In genomic region chr1:218304281-218305039, GRCh38 we compare ENCODE assay signal across 8 cellular contexts. TPM values are rescaled to one million over a fixed set of nuclear protein-coding genes. Genes with fewer than 3 reads are reported as not detected.
DNase-seq lines count a peak whose midpoint lies in the region; ATAC-seq and TF ChIP-seq lines count a peak whose summit lies in the region.
"Had no signal": no experiment of that assay in that cellular context is flagged by ENCODE, and none has a peak within 500 bp of the region (broad histone marks: within the 10 kb centered on the region; RNA-seq: fewer than 3 reads in every experiment).

No MANE protein-coding gene starts in this region.

- no peaks in the 10 kb centered on the region for H3K27me3 ChIP-seq in GM23338 (ENCODE audit: insufficient read depth)
- H3K27me3 ChIP-seq in neural progenitor cell, result no peaks in the 10 kb centered on the region
- H3K27me3 ChIP-seq in tibial nerve, result no peaks in the 10 kb centered on the region
- H3K27me3 ChIP-seq: gastrocnemius medialis had no signal

- TF ChIP-seq EP300 in tibial nerve (IDR thresholded peaks at IDR 0.05), result no peak

- H3K4me2 ChIP-seq in GM23338, result no peak overlapping the region
- peak overlapping the region; percentile 33 for H3K4me2 ChIP-seq in neural progenitor cell

- no peak overlapping the region for H2AFZ ChIP-seq in GM23338
- H2AFZ ChIP-seq in neural progenitor cell (replicated peaks), result no peak overlapping the region

- H3K4me1 Mint-ChIP-seq in GM23338 (peaks cover 58% of the 10 kb centered on the region), neural progenitor cell (no peaks in the 10 kb centered on the region)
- peaks cover 11% of the 10 kb centered on the region for H3K4me1 Mint-ChIP-seq in activated naive CD8-positive, alpha-beta T cell treated with anti-CD3 and anti-CD28 coated beads, Interleukin-2, amount 50 U/mL, for 24 hours

- TF ChIP-seq CTCF in GM23338 (conservative IDR thresholded peaks at IDR 0.05; ENCODE audit: low read depth in 2 of 2) (no peak), neural progenitor cell (IDR thresholded peaks at IDR 0.05) (no peak), tibial nerve (IDR thresholded peaks at IDR 0.05) (no peak)

- H3K36me3 Mint-ChIP-seq in GM23338 (ENCODE audit: low read depth), result peaks cover 35% of the 10 kb centered on the region
- peaks cover 37% of the 10 kb centered on the region for H3K36me3 Mint-ChIP-seq in activated naive CD8-positive, alpha-beta T cell treated with anti-CD3 and anti-CD28 coated beads, Interleukin-2, amount 50 U/mL, for 24 hours (ENCODE audit: low read depth)
- H3K36me3 Mint-ChIP-seq in neural progenitor cell, result peaks cover 5% of the 10 kb centered on the region

- 61 to 62% methylated on average over 8 of the region's 8 CpGs for WGBS in tibial nerve, 2 donors

- no peaks in the 10 kb centered on the region for H3K9me3 ChIP-seq in neural progenitor cell (ENCODE audit: low read depth)
- no peaks in the 10 kb centered on the region for H3K9me3 ChIP-seq in tibial nerve
- H3K9me3 ChIP-seq: gastrocnemius medialis had no signal

- H3K9me2 ChIP-seq in GM23338 (ENCODE audit: insufficient read depth), result no peaks in the 10 kb centered on the region

- no peak overlapping the region for H3K9ac ChIP-seq in neural progenitor cell

- H3K79me2 ChIP-seq in GM23338 (replicated peaks; ENCODE audit: insufficient read depth), result peaks cover 55% of the 10 kb centered on the region
- peaks cover 36% of the 10 kb centered on the region for H3K79me2 ChIP-seq in neural progenitor cell (ENCODE audit: low read depth)

- H3K9me3 Mint-ChIP-seq in GM23338 (no peaks in the 10 kb centered on the region), neural progenitor cell (no peaks in the 10 kb centered on the region)
- H3K9me3 Mint-ChIP-seq in activated naive CD8-positive, alpha-beta T cell treated with anti-CD3 and anti-CD28 coated beads, Interleukin-2, amount 50 U/mL, for 24 hours, result no peaks in the 10 kb centered on the region

- peak overlapping the region; percentile 53; the same call in 1 of the 2 replicates for H3K27ac Mint-ChIP-seq in GM23338
- H3K27ac Mint-ChIP-seq in activated naive CD8-positive, alpha-beta T cell treated with anti-CD3 and anti-CD28 coated beads, Interleukin-2, amount 50 U/mL, for 24 hours, result no peak overlapping the region
- H3K27ac Mint-ChIP-seq in neural progenitor cell, result no peak overlapping the region

- ATAC-seq in GM23338, result peak; percentile 69
- ATAC-seq in activated naive CD8-positive, alpha-beta T cell treated with anti-CD3 and anti-CD28 coated beads, Interleukin-2, amount 50 U/mL, for 24 hours, result peak; percentile 43
- ATAC-seq: gastrocnemius medialis had no signal

- H3K4me3 ChIP-seq in GM23338 (no peak overlapping the region), neural progenitor cell (no peak overlapping the region), tibial nerve (no peak overlapping the region)
- H3K4me3 ChIP-seq: gastrocnemius medialis had no signal

- H3F3A ChIP-seq in GM23338 (replicated peaks; ENCODE audit: low read depth) (no peaks in the 10 kb centered on the region; the same call in 1 of the 2 replicates), neural progenitor cell (ENCODE audit: low read depth) (peaks cover 30% of the 10 kb centered on the region)

- H4K20me1 ChIP-seq in GM23338 (replicated peaks; ENCODE audit: insufficient read depth) (no peaks in the 10 kb centered on the region), neural progenitor cell (ENCODE audit: low read depth) (no peaks in the 10 kb centered on the region)

- no peak for TF ChIP-seq POLR2A in tibial nerve (IDR thresholded peaks at IDR 0.05)

- H3K27me3 Mint-ChIP-seq in GM23338 (ENCODE audit: insufficient read depth, low read depth, poor library complexity) (no peaks in the 10 kb centered on the region), neural progenitor cell (ENCODE audit: insufficient read depth, low read depth) (no peaks in the 10 kb centered on the region)
- H3K27me3 Mint-ChIP-seq in activated naive CD8-positive, alpha-beta T cell treated with anti-CD3 and anti-CD28 coated beads, Interleukin-2, amount 50 U/mL, for 24 hours, result no peaks in the 10 kb centered on the region

- H3K4me3 Mint-ChIP-seq in GM23338, result no peak overlapping the region
- H3K4me3 Mint-ChIP-seq in activated naive CD8-positive, alpha-beta T cell treated with anti-CD3 and anti-CD28 coated beads, Interleukin-2, amount 50 U/mL, for 24 hours, result no peak overlapping the region
- no peak overlapping the region for H3K4me3 Mint-ChIP-seq in neural progenitor cell

- H3K36me3 ChIP-seq in GM23338 (ENCODE audit: insufficient read depth) (peaks cover 11% of the 10 kb centered on the region; the same call in 1 of the 2 replicates), neural progenitor cell (no peaks in the 10 kb centered on the region), tibial nerve (peaks cover 0 to 42% (median 0%) of the 10 kb centered on the region in 3 donors)

- H3K4me1 ChIP-seq in GM23338 (ENCODE audit: insufficient read depth) (peaks cover 49% of the 10 kb centered on the region), neural progenitor cell (peaks cover 39% of the 10 kb centered on the region), tibial nerve (no peaks in the 10 kb centered on the region)

- DNase-seq in GM23338 (ENCODE audit: low spot score), result no peak
- DNase-seq in LHCN-M2 (ENCODE audit: low read depth), result peak; percentile 75
- DNase-seq in activated naive CD8-positive, alpha-beta T cell treated with anti-CD3 and anti-CD28 coated beads, Interleukin-2, amount 50 U/mL, for 24 hours, result no peak
- peak; percentile 32 for DNase-seq in neural progenitor cell (ENCODE audit: low spot score)
- no peak for DNase-seq in stimulated activated CD4-positive, alpha-beta T cell treated with anti-CD3 and anti-CD28 coated beads, Interleukin-12 subunit alpha, Interleukin-12 subunit beta, amount 100 ng/mL, for 4 hours
- DNase-seq in tibial nerve (ENCODE audit: low spot score in 2 of 2), result no peak
- no peak for DNase-seq in activated naive CD4-positive, alpha-beta T cell (lab: John Stamatoyannopoulos, UW)

- H3K27ac ChIP-seq in GM23338 (ENCODE audit: low read depth) (no peak overlapping the region), neural progenitor cell (peak overlapping the region; percentile 53), tibial nerve (no peak overlapping the region)
- H3K27ac ChIP-seq: gastrocnemius medialis had no signal

TF ChIP-seq in GM23338, 12 proteins besides CTCF, POLR2A, EP300 and RAD21 (continues in another document):
- TF ChIP-seq EZH2phosphoT487 (IDR thresholded peaks at IDR 0.05; ENCODE audit: unreplicated experiment), result no peak

RNA-seq across cellular contexts. Expression of gene RRP15, which starts 19.4 kb away (rescaled TPM):
- 18.8 and 19.8 TPM in 2 replicates for total RNA-seq in GM23338 (2014; rRNA removed; shearing (Covaris generic))
- polyA plus RNA-seq in GM23338 (2016; fragmentation: Nextera tagmentation; extraction: Ambion mirVana), result 80.5 and 86.5 TPM in 2 replicates
- total RNA-seq in LHCN-M2 (2014; rRNA removed) (8.2 and 8.9 TPM in 2 replicates), neural progenitor cell (ENCODE audit: low replicate concordance) (8.2 and 15.8 TPM in 2 replicates), tibial nerve (1 to 10 TPM; 6.3 to 9.6 (median 7.8) TPM)
- 8.6 TPM for polyA plus RNA-seq in LHCN-M2 (2012)

RNA-seq across cellular contexts. Expression of gene TGFB2, which starts 40.7 kb away (rescaled TPM):
- total RNA-seq in GM23338 (2014; rRNA removed; shearing (Covaris generic)), result 0.19 and 1.4 TPM in 2 replicates
- 0.31 and 0.63 TPM in 2 replicates for polyA plus RNA-seq in GM23338 (2016; fragmentation: Nextera tagmentation; extraction: Ambion mirVana)
- total RNA-seq in LHCN-M2 (2014; rRNA removed), result 5.1 and 7.7 TPM in 2 replicates
- polyA plus RNA-seq in LHCN-M2 (2012), result 36.3 TPM
- 0.37 and 1.9 TPM in 2 replicates for total RNA-seq in neural progenitor cell (ENCODE audit: low replicate concordance)
- 10 to 100 TPM in 1 of 4 donors, 1 to 10 TPM in 3; 7.3 to 13.5 (median 8.3) TPM for total RNA-seq in tibial nerve

Comparison
In these comparisons a context has a peak if more than half of its experiments do, and no peak if none do; other contexts are left out.
1. DNase-seq: peak in LHCN-M2 (single experiment) and neural progenitor cell (single experiment); none in GM23338 (single experiment), activated naive CD8-positive, alpha-beta T cell treated with anti-CD3 and anti-CD28 coated beads, Interleukin-2, amount 50 U/mL, for 24 hours (single experiment), stimulated activated CD4-positive, alpha-beta T cell treated with anti-CD3 and anti-CD28 coated beads, Interleukin-12 subunit alpha, Interleukin-12 subunit beta, amount 100 ng/mL, for 4 hours (single experiment), tibial nerve (0 of 2) and activated naive CD4-positive, alpha-beta T cell (0 of 4).